ENCODE assay signal across 28 cellular contexts in the genomic region with DNA sequence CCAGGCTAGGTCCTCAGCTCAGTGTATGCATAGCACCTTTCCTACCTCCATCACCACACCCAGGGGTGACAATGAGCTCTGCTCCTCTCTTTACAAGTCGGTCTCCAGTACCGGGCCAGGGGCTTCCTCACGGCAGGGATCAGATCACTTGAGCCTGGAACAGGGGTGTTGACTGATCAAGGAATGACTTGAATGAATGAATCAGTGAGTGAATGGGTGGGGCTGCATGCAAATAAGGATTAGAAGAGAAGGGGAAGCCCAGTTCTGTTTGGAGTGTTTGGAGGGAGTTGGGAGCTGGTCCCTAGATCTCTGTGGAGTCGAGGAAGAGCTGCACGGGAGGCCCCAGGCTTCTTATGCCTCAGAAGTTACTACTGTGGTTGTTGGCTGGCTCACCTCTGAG.
"Had no signal": no experiment of that assay in that cellular context is flagged by ENCODE, and none has a peak within 500 bp of the region (broad histone marks: within the 10 kb centered on the region; RNA-seq: fewer than 3 reads in every experiment).

No MANE protein-coding gene starts in this region.

- H3K27me3 ChIP-seq: ovary, right lobe of liver, suprapubic skin, testis, upper lobe of left lung, vagina had no signal

- H3K4me3 ChIP-seq: neural progenitor cell, ovary, psoas muscle, right lobe of liver, sigmoid colon, suprapubic skin, testis, tibial artery, transverse colon, upper lobe of left lung, vagina had no signal

- H3K36me3 ChIP-seq: neural progenitor cell, ovary, right lobe of liver, sigmoid colon, suprapubic skin, tibial artery, transverse colon, upper lobe of left lung, vagina had no signal

- DNase-seq: naive thymus-derived CD4-positive, alpha-beta T cell; occipital lobe; ovary; posterior cingulate gyrus; psoas muscle; right cardiac atrium; right lobe of liver; sigmoid colon; small intestine; stimulated activated CD4-positive, alpha-beta T cell treated with anti-CD3 and anti-CD28 coated beads, Interleukin-15, amount 100 ng/mL, for 24 hours; stimulated activated CD4-positive, alpha-beta T cell treated with anti-CD3 and anti-CD28 coated beads, Interleukin-2, amount 100 ng/mL, for 24 hours; stimulated activated CD4-positive, alpha-beta T cell treated with anti-CD3 and anti-CD28 coated beads, Interleukin-2, amount 100 ng/mL, for 48 hours; stimulated activated CD4-positive, alpha-beta T cell treated with anti-CD3 and anti-CD28 coated beads, Interleukin-4, amount 100 ng/mL, for 24 hours; stimulated activated naive CD4-positive, alpha-beta T cell; stimulated activated naive CD8-positive, alpha-beta T cell treated with anti-CD3 and anti-CD28 coated beads, Interleukin-15, amount 100 ng/mL, for 72 hours; stimulated activated naive CD8-positive, alpha-beta T cell treated with anti-CD3 and anti-CD28 coated beads, Interleukin-15, Interleukin-2, amounts not matched to agents 100 U/mL and 50 U/mL, for 24 hours; substantia nigra; testis; tibial artery; transverse colon; upper lobe of left lung had no signal

- FAIRE-seq: small intestine, urothelium cell line had no signal

- H3K4me3 Mint-ChIP-seq: naive thymus-derived CD4-positive, alpha-beta T cell; nephron; neural progenitor cell; stimulated activated memory B cell treated with anti-CD40 and anti-IgM and Interleukin-4, amounts not matched to agents 10 μg/mL and 1 μg/mL and 100 μg/mL, for 72 hours; stimulated activated naive CD8-positive, alpha-beta T cell treated with anti-CD3 and anti-CD28 coated beads, Interleukin-15, amount 100 ng/mL, for 72 hours had no signal

- ATAC-seq: naive thymus-derived CD4-positive, alpha-beta T cell; psoas muscle; right cardiac atrium; right lobe of liver; stimulated activated memory B cell treated with anti-CD40 and anti-IgM and Interleukin-4, amounts not matched to agents 10 μg/mL and 1 μg/mL and 100 μg/mL, for 72 hours; stimulated activated naive CD8-positive, alpha-beta T cell treated with anti-CD3 and anti-CD28 coated beads, Interleukin-15, amount 100 ng/mL, for 72 hours; stimulated activated naive CD8-positive, alpha-beta T cell treated with anti-CD3 and anti-CD28 coated beads, Interleukin-15, Interleukin-2, amounts not matched to agents 100 U/mL and 50 U/mL, for 24 hours had no signal

- H3K27ac Mint-ChIP-seq: naive thymus-derived CD4-positive, alpha-beta T cell; nephron; neural progenitor cell; progenitor cell of endocrine pancreas; stimulated activated memory B cell treated with anti-CD40 and anti-IgM and Interleukin-4, amounts not matched to agents 10 μg/mL and 1 μg/mL and 100 μg/mL, for 72 hours; stimulated activated naive CD8-positive, alpha-beta T cell treated with anti-CD3 and anti-CD28 coated beads, Interleukin-15, amount 100 ng/mL, for 72 hours had no signal

- H3K9me3 Mint-ChIP-seq: naive thymus-derived CD4-positive, alpha-beta T cell; nephron; neural progenitor cell; stimulated activated memory B cell treated with anti-CD40 and anti-IgM and Interleukin-4, amounts not matched to agents 10 μg/mL and 1 μg/mL and 100 μg/mL, for 72 hours; stimulated activated naive CD8-positive, alpha-beta T cell treated with anti-CD3 and anti-CD28 coated beads, Interleukin-15, amount 100 ng/mL, for 72 hours had no signal

- H3K4me1 Mint-ChIP-seq: nephron had no signal

- H3K36me3 Mint-ChIP-seq: naive thymus-derived CD4-positive, alpha-beta T cell; neural progenitor cell; stimulated activated memory B cell treated with anti-CD40 and anti-IgM and Interleukin-4, amounts not matched to agents 10 μg/mL and 1 μg/mL and 100 μg/mL, for 72 hours had no signal
